Comparison of ENCODE assay signal across 8 cellular contexts in genomic region chr11:61955031-61955415, GRCh38. TPM values are rescaled to one million over a fixed set of nuclear protein-coding genes. Genes with fewer than 3 reads are reported as not detected.
DNase-seq lines count a peak whose midpoint lies in the region; ATAC-seq and TF ChIP-seq lines count a peak whose summit lies in the region.

No MANE protein-coding gene starts in this region.

- TF ChIP-seq CTCF in gastroesophageal sphincter (IDR thresholded peaks at IDR 0.05): peak in 2 of 4 experiments; percentile 7 to 38
- no peak for TF ChIP-seq CTCF in nephron progenitor cell (IDR thresholded peaks at IDR 0.05)
- no peak for TF ChIP-seq CTCF in OCI-LY7 (conservative IDR thresholded peaks at IDR 0.05; ENCODE audit: low read length)

- peaks cover 36% of the 10 kb centered on the region for H3K27me3 ChIP-seq in gastroesophageal sphincter

- no peaks in the 10 kb centered on the region for H3K9me3 ChIP-seq in gastroesophageal sphincter
- no peaks in the 10 kb centered on the region for H3K9me3 ChIP-seq in OCI-LY7 (ENCODE audit: low read length)

- peak overlapping the region; percentile 70 for H3K4me3 Mint-ChIP-seq in nephron progenitor cell

- no peak overlapping the region for H3K27ac Mint-ChIP-seq in nephron progenitor cell

- TF ChIP-seq POLR2A in gastroesophageal sphincter (IDR thresholded peaks at IDR 0.05): peak in 1 of 2 donors; percentile 21

- BruUV-seq in OCI-LY7 (replicated peaks; lab: Mats Ljungman, UMichigan): no TSS peak

- H3K4me1 Mint-ChIP-seq in nephron progenitor cell: no peaks in the 10 kb centered on the region

- no peak overlapping the region for H3K4me2 ChIP-seq in OCI-LY7 (ENCODE audit: low read length)

- H3K4me1 ChIP-seq in gastroesophageal sphincter (peaks cover 0 to 27% (median 8%) of the 10 kb centered on the region in 3 donors), OCI-LY7 (ENCODE audit: insufficient read depth, low read length, poor library complexity, severe bottlenecking) (peaks cover 1% of the 10 kb centered on the region)

- H2AFZ ChIP-seq in OCI-LY7 (ENCODE audit: low read length): no peak overlapping the region

- peaks cover 10% of the 10 kb centered on the region for H3K36me3 Mint-ChIP-seq in nephron progenitor cell (ENCODE audit: low read depth)

- 20% methylated on average over 1 of the region's 19 CpGs; no CpG with 5 or more reads in 1 of the 2 donors for WGBS in gastroesophageal sphincter (ENCODE audit: low coverage in 1 of 2), 2 donors

- peaks cover 49% of the 10 kb centered on the region for H3K27me3 Mint-ChIP-seq in nephron progenitor cell (ENCODE audit: low read depth, poor library complexity)

- H4K20me1 ChIP-seq in OCI-LY7 (ENCODE audit: insufficient read depth, low read length): no peaks in the 10 kb centered on the region

- no peaks in the 10 kb centered on the region for H3K9me2 ChIP-seq in OCI-LY7 (ENCODE audit: insufficient read depth, low read length)

- ATAC-seq in gastroesophageal sphincter: peak; percentile 92
- ATAC-seq in HG02938 (IDR thresholded peaks at IDR 0.05; ENCODE audit: unreplicated experiment): no peak

- DNase-seq in GOT3 (lab: John Stamatoyannopoulos, UW) (peak; percentile 28), UCSD-AML1 (lab: John Stamatoyannopoulos, UW; ENCODE audit: unreplicated experiment) (peak; percentile 67), nephron progenitor cell (peak; percentile 52), OCI-LY7 (ENCODE audit: low spot score) (no peak), A172 (ENCODE audit: low spot score) (no peak), KG1 (lab: John Stamatoyannopoulos, UW) (no peak)

- H3K4me3 ChIP-seq in gastroesophageal sphincter: peak overlapping the region; percentile 32 to 54
- H3K4me3 ChIP-seq in OCI-LY7 (ENCODE audit: low read depth, low read length, poor library complexity, severe bottlenecking): no peak overlapping the region

- intact Hi-C loops in OCI-LY7 (cut with micrococcal nuclease; ENCODE audit: unreplicated experiment): no loop called here

- H3K79me2 ChIP-seq in OCI-LY7 (ENCODE audit: insufficient read depth, low read depth, low read length): no peaks in the 10 kb centered on the region

- CTCF ChIA-PET in OCI-LY7 (lab: Charles Lee; ENCODE audit: unreplicated experiment): interaction anchor here (0.7 kb wide), 1 partner anchor 25 kb away, joined by 3 read pairs; no protein-coding TSS in a partner anchor

- peak overlapping the region; percentile 3 to 83 (median 80) for H3K27ac ChIP-seq in gastroesophageal sphincter
- no peak overlapping the region for H3K27ac ChIP-seq in OCI-LY7 (ENCODE audit: low read depth, low read length, poor library complexity, severe bottlenecking)

- no peak for TF ChIP-seq EP300 in gastroesophageal sphincter (IDR thresholded peaks at IDR 0.05)

- POLR2A ChIA-PET in OCI-LY7 (lab: Charles Lee): interaction anchor here (0.6 kb wide), 1 partner anchor 16 kb away, joined by 3 read pairs; no protein-coding TSS in a partner anchor

- H3K36me3 ChIP-seq in gastroesophageal sphincter (peaks cover 0 to 34% of the 10 kb centered on the region in 2 donors), OCI-LY7 (ENCODE audit: insufficient read depth, low read length) (no peaks in the 10 kb centered on the region)

- H3K9me3 Mint-ChIP-seq in nephron progenitor cell: no peaks in the 10 kb centered on the region

RNA-seq across cellular contexts. Expression of gene BEST1, which starts 4.9 kb away (rescaled TPM):
- total RNA-seq in gastroesophageal sphincter: 1 to 10 TPM; 3.0 to 4.0 (median 3.4) TPM
- 1.5 and 3.1 TPM in 2 replicates for total RNA-seq in OCI-LY7 (2014; rRNA removed; shearing (Covaris generic))
- 1.9 and 3.3 TPM in 2 replicates for total RNA-seq in OCI-LY7 (2022)
- 0.79 and 1.00 TPM in 2 replicates for total RNA-seq in A172 (2014; rRNA removed; shearing (Covaris generic))

RNA-seq across cellular contexts. Expression of gene FTH1, which starts 12.4 kb away (rescaled TPM):
- 1,000 to 10,000 TPM; 1,945 to 2,292 (median 2,070) TPM for total RNA-seq in gastroesophageal sphincter
- total RNA-seq in OCI-LY7 (2014; rRNA removed; shearing (Covaris generic)): 143 and 153 TPM in 2 replicates
- total RNA-seq in OCI-LY7 (2022): 185 and 245 TPM in 2 replicates
- total RNA-seq in A172 (2014; rRNA removed; shearing (Covaris generic)): 511 and 651 TPM in 2 replicates

RNA-seq across cellular contexts. Expression of gene RAB3IL1, which starts 37.7 kb away (rescaled TPM):
- total RNA-seq in gastroesophageal sphincter (10 to 100 TPM; 11.5 to 22.1 (median 14.7) TPM), OCI-LY7 (2022) (not detected in 2 replicates)
- total RNA-seq in OCI-LY7 (2014; rRNA removed; shearing (Covaris generic)): not detected in 2 replicates
- 2.4 and 8.5 TPM in 2 replicates for total RNA-seq in A172 (2014; rRNA removed; shearing (Covaris generic))

Comparison
In these comparisons a context has a peak if more than half of its experiments do, and no peak if none do; other contexts are left out.
1. DNase-seq: peak in GOT3 (single experiment), UCSD-AML1 (single experiment) and nephron progenitor cell (single experiment); none in OCI-LY7 (single experiment), A172 (single experiment) and KG1 (single experiment).